In genomic region chr18:22026889-22027288, GRCh38 we compare ENCODE assay signal across 34 cellular contexts.
DNase-seq lines count a peak whose midpoint lies in the region; ATAC-seq and TF ChIP-seq lines count a peak whose summit lies in the region.
"Had no signal": no experiment of that assay in that cellular context is flagged by ENCODE, and none has a peak within 500 bp of the region (broad histone marks: within the 10 kb centered on the region; RNA-seq: fewer than 3 reads in every experiment).

No MANE protein-coding gene starts in this region.

- H3K4me3 ChIP-seq in WERI-Rb-1 (ENCODE audit: low read depth, low read length) (peak overlapping the region; percentile 19), spleen (peak overlapping the region in 1 of 8 donors; percentile 19), lower leg skin (ENCODE audit: low read depth, poor library complexity, severe bottlenecking) (no peak overlapping the region)
- H3K4me3 ChIP-seq: gastrocnemius medialis, left ventricle myocardium inferior, MG63, Peyer's patch, suprapubic skin, upper lobe of right lung had no signal

- ATAC-seq in GM18858 (IDR thresholded peaks at IDR 0.05; ENCODE audit: unreplicated experiment) = no peak
- ATAC-seq: activated CD4-positive, alpha-beta T cell treated with anti-CD3 and anti-CD28 coated beads for 36 hours; activated CD8-positive, alpha-beta T cell treated with anti-CD3 and anti-CD28 coated beads for 36 hours; gastrocnemius medialis; T-helper 17 cell; upper lobe of right lung had no signal

- no peak for TF ChIP-seq CTCF in WERI-Rb-1 (IDR thresholded peaks at IDR 0.05; ENCODE audit: low read depth, low read length)
- no peak for TF ChIP-seq CTCF in spleen (IDR thresholded peaks at IDR 0.05 in 8 of 11, conservative IDR thresholded peaks at IDR 0.05 in 3 of 11)
- no peak for TF ChIP-seq CTCF in lower leg skin (IDR thresholded peaks at IDR 0.05)

- H3K4me3 Mint-ChIP-seq in activated T-helper 1 cell treated with anti-CD3 and anti-CD28 coated beads, Interleukin-12 subunit alpha, Interleukin-12 subunit beta, Interleukin-2, Interleukin-4 antibody, amounts not matched to agents 30 ng/mL and 10 ng/mL and 1 ng/mL, durations not matched to agents 14 hours and 24 hours and 36 hours = no peak overlapping the region
- H3K4me3 Mint-ChIP-seq: activated CD4-positive, alpha-beta T cell treated with anti-CD3 and anti-CD28 coated beads for 36 hours; activated CD8-positive, alpha-beta T cell treated with anti-CD3 and anti-CD28 coated beads for 36 hours; activated naive CD4-positive, alpha-beta T cell treated with anti-CD3 and anti-CD28 coated beads for 36 hours; naive B cell; T-helper 17 cell had no signal

- H3K9me3 ChIP-seq in WERI-Rb-1 (ENCODE audit: severe bottlenecking) (no peaks in the 10 kb centered on the region), spleen (no peaks in the 10 kb centered on the region)
- H3K9me3 ChIP-seq: gastrocnemius medialis, left ventricle myocardium inferior, MG63, Peyer's patch, suprapubic skin, upper lobe of right lung had no signal

- H3K4me1 ChIP-seq in spleen = peaks cover 0 to 9% (median 0%) of the 10 kb centered on the region in 6 donors
- H3K4me1 ChIP-seq: gastrocnemius medialis, left ventricle myocardium inferior, suprapubic skin, upper lobe of right lung had no signal

- H3K27ac ChIP-seq in WERI-Rb-1 = peak overlapping the region; percentile 42
- peak overlapping the region; percentile 57 to 90 (median 80) for H3K27ac ChIP-seq in spleen
- H3K27ac ChIP-seq: gastrocnemius medialis, KMS-11, left ventricle myocardium inferior, Peyer's patch, suprapubic skin, upper lobe of right lung had no signal

- H3K4me1 Mint-ChIP-seq in activated T-helper 1 cell treated with anti-CD3 and anti-CD28 coated beads, Interleukin-12 subunit alpha, Interleukin-12 subunit beta, Interleukin-2, Interleukin-4 antibody, amounts not matched to agents 30 ng/mL and 10 ng/mL and 1 ng/mL, durations not matched to agents 14 hours and 24 hours and 36 hours (ENCODE audit: low read depth) = no peaks in the 10 kb centered on the region
- H3K4me1 Mint-ChIP-seq: activated CD4-positive, alpha-beta T cell treated with anti-CD3 and anti-CD28 coated beads for 36 hours; naive B cell; T-helper 17 cell had no signal

- WGBS in spleen, 5 donors = 44 to 73% (median 63%) methylated on average over 6 of the region's 6 CpGs
- WGBS in lower leg skin, 2 donors = 46 to 55% methylated on average over 6 of the region's 6 CpGs

- H3K27me3 Mint-ChIP-seq in activated T-helper 1 cell treated with anti-CD3 and anti-CD28 coated beads, Interleukin-12 subunit alpha, Interleukin-12 subunit beta, Interleukin-2, Interleukin-4 antibody, amounts not matched to agents 30 ng/mL and 10 ng/mL and 1 ng/mL, durations not matched to agents 14 hours and 24 hours and 36 hours (ENCODE audit: insufficient read depth) = no peaks in the 10 kb centered on the region
- H3K27me3 Mint-ChIP-seq: activated CD4-positive, alpha-beta T cell treated with anti-CD3 and anti-CD28 coated beads for 36 hours; naive B cell; T-helper 17 cell had no signal

- H3K27me3 ChIP-seq in WERI-Rb-1 (ENCODE audit: insufficient read depth, low read depth, severe bottlenecking) (no peaks in the 10 kb centered on the region), spleen (replicated peaks in 1 of 7) (no peaks in the 10 kb centered on the region)
- H3K27me3 ChIP-seq: gastrocnemius medialis, MG63, Peyer's patch, suprapubic skin, upper lobe of right lung had no signal

- H3K27ac Mint-ChIP-seq in activated T-helper 1 cell treated with anti-CD3 and anti-CD28 coated beads, Interleukin-12 subunit alpha, Interleukin-12 subunit beta, Interleukin-2, Interleukin-4 antibody, amounts not matched to agents 30 ng/mL and 10 ng/mL and 1 ng/mL, durations not matched to agents 14 hours and 24 hours and 36 hours = no peak overlapping the region
- H3K27ac Mint-ChIP-seq: activated CD4-positive, alpha-beta T cell treated with anti-CD3 and anti-CD28 coated beads for 36 hours; activated CD8-positive, alpha-beta T cell treated with anti-CD3 and anti-CD28 coated beads for 36 hours; activated naive CD4-positive, alpha-beta T cell treated with anti-CD3 and anti-CD28 coated beads for 36 hours; T-helper 17 cell had no signal

- H3K36me3 Mint-ChIP-seq in activated T-helper 1 cell treated with anti-CD3 and anti-CD28 coated beads, Interleukin-12 subunit alpha, Interleukin-12 subunit beta, Interleukin-2, Interleukin-4 antibody, amounts not matched to agents 30 ng/mL and 10 ng/mL and 1 ng/mL, durations not matched to agents 14 hours and 24 hours and 36 hours (ENCODE audit: low read depth) = no peaks in the 10 kb centered on the region
- H3K36me3 Mint-ChIP-seq: brain, naive B cell had no signal

- no peaks in the 10 kb centered on the region for H3K36me3 ChIP-seq in WERI-Rb-1
- no peaks in the 10 kb centered on the region for H3K36me3 ChIP-seq in spleen
- H3K36me3 ChIP-seq: gastrocnemius medialis, left ventricle myocardium inferior, MG63, Peyer's patch, suprapubic skin, upper lobe of right lung had no signal

- TF ChIP-seq POLR2A in spleen (IDR thresholded peaks at IDR 0.05) = no peak
- no peak for TF ChIP-seq POLR2A in lower leg skin (IDR thresholded peaks at IDR 0.05)

- intact Hi-C loops in spleen (cut with DNase I; ENCODE audit: low total_unique reads) (loop anchor here (10.0 kb wide), 1 partner anchor 138 kb away; the partner anchor contains the start of gene GATA6), lower leg skin (cut with DNase I; ENCODE audit: low total_unique reads) (no loop called here)
- intact Hi-C loops in activated T-helper 1 cell treated with anti-CD3 and anti-CD28 coated beads, Interleukin-12 subunit alpha, Interleukin-12 subunit beta, Interleukin-2, Interleukin-4 antibody, amounts not matched to agents 30 ng/mL and 10 ng/mL and 1 ng/mL, durations not matched to agents 14 hours and 24 hours and 36 hours (cut with micrococcal nuclease) = no loop called here

- DNase-seq in NCI-H524 (lab: John Stamatoyannopoulos, UW) (peak; percentile 55 to 58), NCI-H524 treated with DMSO at 0.1 percent for 48 hours (lab: John Stamatoyannopoulos, UW) (no peak), WERI-Rb-1 (peak; percentile 31), islet precursor cell (peak; percentile 91), spleen (no peak), lower leg skin (ENCODE audit: low spot score in 2 of 2) (no peak)
- no peak for DNase-seq in activated T-helper 1 cell treated with anti-CD3 and anti-CD28 coated beads, Interleukin-12 subunit alpha, Interleukin-12 subunit beta, Interleukin-2, Interleukin-4 antibody, amounts not matched to agents 30 ng/mL and 10 ng/mL and 1 ng/mL, durations not matched to agents 14 hours and 24 hours and 36 hours (ENCODE audit: low spot score)
- DNase-seq: 8988T; activated CD4-positive, alpha-beta T cell treated with anti-CD3 and anti-CD28 coated beads for 36 hours; activated CD8-positive, alpha-beta memory T cell treated with anti-CD3 and anti-CD28 coated beads, Interleukin-2, amount 50 U/mL, for 48 hours; activated CD8-positive, alpha-beta T cell treated with anti-CD3 and anti-CD28 coated beads for 36 hours; activated naive CD4-positive, alpha-beta T cell treated with anti-CD3 and anti-CD28 coated beads for 36 hours; C1 segment of cervical spinal cord; DMS79; gastrocnemius medialis; GDM1; GOT3; hypothalamus; left ventricle myocardium inferior; MG63; midbrain; naive B cell; NCI-H1105 treated with DMSO at 0.1 percent for 48 hours; NCI-H2029 treated with DMSO at 0.1 percent for 48 hours; NCI-H526; Peyer's patch; SHP77; stimulated activated naive CD4-positive, alpha-beta T cell; T-helper 17 cell; upper lobe of right lung had no signal

- H3K9me3 Mint-ChIP-seq in activated T-helper 1 cell treated with anti-CD3 and anti-CD28 coated beads, Interleukin-12 subunit alpha, Interleukin-12 subunit beta, Interleukin-2, Interleukin-4 antibody, amounts not matched to agents 30 ng/mL and 10 ng/mL and 1 ng/mL, durations not matched to agents 14 hours and 24 hours and 36 hours = no peaks in the 10 kb centered on the region
- H3K9me3 Mint-ChIP-seq: activated CD8-positive, alpha-beta T cell treated with anti-CD3 and anti-CD28 coated beads for 36 hours had no signal

Comparison
In these comparisons a context has a peak if more than half of its experiments do, and no peak if none do; other contexts are left out.
1. DNase-seq: peak in NCI-H524 (2 of 2), WERI-Rb-1 (single experiment) and islet precursor cell (single experiment); none in NCI-H524 treated with DMSO at 0.1 percent for 48 hours (single experiment), spleen (single experiment), lower leg skin (0 of 2) and activated T-helper 1 cell treated with anti-CD3 and anti-CD28 coated beads, Interleukin-12 subunit alpha, Interleukin-12 subunit beta, Interleukin-2, Interleukin-4 antibody, amounts not matched to agents 30 ng/mL and 10 ng/mL and 1 ng/mL, durations not matched to agents 14 hours and 24 hours and 36 hours (single experiment).